ENCODE assay signal across 26 cellular contexts in genomic region chr1:98700228-98700627, GRCh38. TPM values are rescaled to one million over a fixed set of nuclear protein-coding genes. Genes with fewer than 3 reads are reported as not detected.
"Had no signal": no experiment of that assay in that cellular context is flagged by ENCODE, and none has a peak within 500 bp of the region (broad histone marks: within the 10 kb centered on the region; RNA-seq: fewer than 3 reads in every experiment).

No MANE protein-coding gene starts in this region.

- DNase-seq: activated B cell treated with CpG ODN at 0.5 μM for 24 hours; activated CD4-positive, alpha-beta memory T cell treated with anti-CD3 and anti-CD28 coated beads for 36 hours; activated CD4-positive, alpha-beta T cell treated with anti-CD3 and anti-CD28 coated beads for 36 hours; activated effector memory CD4-positive, alpha-beta T cell treated with anti-CD3 and anti-CD28 coated beads, Interleukin-2, amount 50 U/mL, for 16 hours; activated naive CD4-positive, alpha-beta T cell treated with anti-CD3 and anti-CD28 coated beads, Interleukin-2, amount 10 ng/mL, durations not matched to agents 7 days and 5 days; activated T-cell treated with anti-CD3 and anti-CD28 coated beads, Interleukin-2, amount 50 U/mL, for 72 hours; amygdala; body of pancreas; dermis blood vessel endothelial cell; effector CD8-positive, alpha-beta T cell; erythroblast; glutamatergic neuron; immature natural killer cell; kidney glomerular epithelial cell; left ventricle myocardium inferior; naive thymus-derived CD4-positive, alpha-beta T cell; posterior cingulate gyrus; stimulated activated CD4-positive, alpha-beta T cell treated with anti-CD3 and anti-CD28 coated beads, Interleukin-2, amount 100 ng/mL, for 48 hours; stimulated activated CD8-positive, alpha-beta memory T cell treated with anti-CD3 and anti-CD28 coated beads, Interleukin-4, amount 100 ng/mL, for 48 hours; stimulated activated naive B cell treated with anti-CD40 and anti-IgM and Interleukin-4, amounts not matched to agents 10 μg/mL and 1 μg/mL and 100 μg/mL, for 72 hours; T1000; transverse colon had no signal

- H3K27me3 ChIP-seq: body of pancreas, hepatocyte, transverse colon had no signal

- ATAC-seq: activated CD4-positive, alpha-beta T cell treated with anti-CD3 and anti-CD28 coated beads for 36 hours; activated T-cell treated with anti-CD3 and anti-CD28 coated beads, Interleukin-2, amount 50 U/mL, for 72 hours; body of pancreas; naive thymus-derived CD4-positive, alpha-beta T cell; sciatic nerve; stimulated activated naive B cell treated with anti-CD40 and anti-IgM and Interleukin-4, amounts not matched to agents 10 μg/mL and 1 μg/mL and 100 μg/mL, for 72 hours had no signal

- H3K4me3 ChIP-seq: body of pancreas, hepatocyte, left ventricle myocardium inferior, transverse colon had no signal

- FAIRE-seq: frontal cortex, urothelium cell line had no signal

RNA-seq across cellular contexts. Expression of gene SNX7, which starts 38.7 kb away (rescaled TPM):
- total RNA-seq: activated B cell treated with CpG ODN at 0.5 μM for 24 hours had no signal
- polyA plus RNA-seq: immature natural killer cell; naive thymus-derived CD4-positive, alpha-beta T cell had no signal
